8 cellular contexts compared by ENCODE assay signal in genomic region chr13:29428310-29428991, GRCh38.
DNase-seq lines count a peak whose midpoint lies in the region; ATAC-seq and TF ChIP-seq lines count a peak whose summit lies in the region.

No MANE protein-coding gene starts in this region.

- no peak overlapping the region for H3K9ac ChIP-seq in smooth muscle cell (ENCODE audit: low read depth)

- H3K79me2 ChIP-seq in smooth muscle cell (ENCODE audit: low read depth), result no peaks in the 10 kb centered on the region

- no peaks in the 10 kb centered on the region for H3K36me3 ChIP-seq in WERI-Rb-1
- H3K36me3 ChIP-seq in iPS DF 6.9 (ENCODE audit: control insufficient read depth, insufficient read depth, low read length), result no peaks in the 10 kb centered on the region
- no peaks in the 10 kb centered on the region for H3K36me3 ChIP-seq in smooth muscle cell (ENCODE audit: low read depth)

- WGBS in iPS DF 6.9 (ENCODE audit: insufficient coverage, insufficient read length), result no CpG with 5 or more reads among the region's 31 CpGs
- WGBS in smooth muscle cell (ENCODE audit: low lambda C conversion rate), result 1% methylated on average over 27 of the region's 31 CpGs

- no peak for ATAC-seq in GM19463 (IDR thresholded peaks at IDR 0.05; ENCODE audit: unreplicated experiment)
- no peak for ATAC-seq in HG03442 (IDR thresholded peaks at IDR 0.05; ENCODE audit: unreplicated experiment)

- H3K4me1 ChIP-seq in iPS DF 6.9 (ENCODE audit: control insufficient read depth, insufficient read depth, low read length) (no peaks in the 10 kb centered on the region), smooth muscle cell (ENCODE audit: low read depth) (peaks cover 5% of the 10 kb centered on the region)

- TF ChIP-seq CTCF in WERI-Rb-1 (IDR thresholded peaks at IDR 0.05; ENCODE audit: low read depth, low read length) (no peak), smooth muscle cell (IDR thresholded peaks at IDR 0.05; ENCODE audit: borderline replicate concordance, insufficient read depth, poor library complexity, severe bottlenecking) (no peak), GM20000 (IDR thresholded peaks at IDR 0.05; ENCODE audit: extremely low read depth, missing control alignments) (no peak)

- peaks cover 5% of the 10 kb centered on the region for H3K27me3 ChIP-seq in WERI-Rb-1 (ENCODE audit: insufficient read depth, low read depth, severe bottlenecking)
- H3K27me3 ChIP-seq in iPS DF 6.9 (ENCODE audit: control insufficient read depth, insufficient read depth, low read length), result no peaks in the 10 kb centered on the region
- H3K27me3 ChIP-seq in smooth muscle cell (ENCODE audit: low read depth), result peaks cover 44% of the 10 kb centered on the region

- H4K20me1 ChIP-seq in smooth muscle cell (ENCODE audit: low read depth), result no peaks in the 10 kb centered on the region

- no peak overlapping the region for H3K27ac ChIP-seq in WERI-Rb-1
- H3K27ac ChIP-seq in iPS DF 6.9 (ENCODE audit: low read length), result no peak overlapping the region
- H3K27ac ChIP-seq in smooth muscle cell (ENCODE audit: low read depth), result no peak overlapping the region

- H3K4me2 ChIP-seq in smooth muscle cell, result peak overlapping the region; percentile 91

- H2AFZ ChIP-seq in smooth muscle cell (ENCODE audit: low read depth), result peak overlapping the region; percentile 90

- H3K9me3 ChIP-seq in WERI-Rb-1 (ENCODE audit: severe bottlenecking) (no peaks in the 10 kb centered on the region), iPS DF 6.9 (ENCODE audit: control insufficient read depth, insufficient read depth, low read length) (no peaks in the 10 kb centered on the region), smooth muscle cell (replicated peaks; ENCODE audit: low read depth) (no peaks in the 10 kb centered on the region)

- H3F3A ChIP-seq in smooth muscle cell (ENCODE audit: low read depth), result peaks cover 4% of the 10 kb centered on the region

- DNase-seq in NCI-H1417 (lab: John Stamatoyannopoulos, UW), result peak; percentile 42 to 66 (median 58)
- DNase-seq in NCI-H1417 treated with DMSO at 0.1 percent for 48 hours (lab: John Stamatoyannopoulos, UW), result no peak
- peak; percentile 4 for DNase-seq in WERI-Rb-1
- DNase-seq in iPS DF 6.9 (ENCODE audit: low read depth, low spot score), result no peak
- DNase-seq in smooth muscle cell (lab: John Stamatoyannopoulos, UW; ENCODE audit: unreplicated experiment), result no peak
- no peak for DNase-seq in GM20000 (ENCODE audit: low spot score)

- H3K4me3 ChIP-seq in WERI-Rb-1 (ENCODE audit: low read depth, low read length) (no peak overlapping the region), iPS DF 6.9 (ENCODE audit: low read length) (peak overlapping the region; percentile 19; the same call in 1 of the 2 replicates), smooth muscle cell (peak overlapping the region; percentile 57)

Comparison
In these comparisons a context has a peak if more than half of its experiments do, and no peak if none do; other contexts are left out.
1. DNase-seq: peak in NCI-H1417 (3 of 3) and WERI-Rb-1 (single experiment); none in NCI-H1417 treated with DMSO at 0.1 percent for 48 hours (single experiment), iPS DF 6.9 (single experiment), smooth muscle cell (single experiment) and GM20000 (single experiment).